Comparison of ENCODE assay signal across 8 cellular contexts in genomic region chr22:41862160-41862529, GRCh38. TPM values are rescaled to one million over a fixed set of nuclear protein-coding genes. Genes with fewer than 3 reads are reported as not detected.
A peak's percentile ranks its signal among the peaks of the same experiment; 100 is the strongest.
DNase-seq lines count a peak whose midpoint lies in the region; ATAC-seq, FAIRE-seq and TF ChIP-seq lines count a peak whose summit lies in the region.

No MANE protein-coding gene starts in this region.

- no TSS peak for BruUV-seq in GM12878 (replicated peaks; lab: Mats Ljungman, UMichigan)

- peaks cover 85% of the 10 kb centered on the region for H3K79me2 ChIP-seq in OCI-LY1 (ENCODE audit: insufficient read depth, low read length)
- H3K79me2 ChIP-seq in GM12878 (ENCODE audit: control insufficient read depth, insufficient read depth, low read length): peaks cover 78% of the 10 kb centered on the region
- H3K79me2 ChIP-seq in neural progenitor cell (ENCODE audit: low read depth): peaks cover 90% of the 10 kb centered on the region

- H3K36me3 Mint-ChIP-seq in neural progenitor cell: peaks cover 19% of the 10 kb centered on the region

- H3K36me3 ChIP-seq in OCI-LY1 (ENCODE audit: insufficient read depth, low read length) (peaks cover 63% of the 10 kb centered on the region), GM12878 (ENCODE audit: control insufficient read depth in 2 of 2, insufficient read depth in 2 of 2, low read length in 1 of 2) (peaks cover 7 to 10% of the 10 kb centered on the region in 2 experiments), neural progenitor cell (no peaks in the 10 kb centered on the region)

- H2AFZ ChIP-seq in OCI-LY1 (ENCODE audit: low read length) (no peak overlapping the region), GM12878 (ENCODE audit: control insufficient read depth, low read depth, low read length) (no peak overlapping the region), neural progenitor cell (replicated peaks) (no peak overlapping the region)

- peak; percentile 61 for FAIRE-seq in GM12878 (lab: Jason Lieb, UNC)

- no peak overlapping the region for H3K27ac Mint-ChIP-seq in neural progenitor cell

- H3K9ac ChIP-seq in OCI-LY1 (ENCODE audit: low read length) (peak overlapping the region; percentile 55), GM12878 (ENCODE audit: control insufficient read depth, insufficient read depth, low read length) (peak overlapping the region; percentile 72), neural progenitor cell (no peak overlapping the region)

- POLR2A ChIA-PET in GM12878 (lab: Charles Lee): interaction anchor here (0.8 to 11.8 kb wide), 26 partner anchors 9 to 228 kb away, joined by 3 to 135 read pairs (median 6); partner anchors contain the start of genes CCDC134, CENPM, NDUFA6 and SNU13

- H3F3A ChIP-seq in OCI-LY1 (ENCODE audit: insufficient read depth, low read length): no peaks in the 10 kb centered on the region
- no peaks in the 10 kb centered on the region for H3F3A ChIP-seq in neural progenitor cell (ENCODE audit: low read depth)

- H4K20me1 ChIP-seq in OCI-LY1 (ENCODE audit: insufficient read depth, low read length): no peaks in the 10 kb centered on the region
- no peaks in the 10 kb centered on the region; the same call in none of the 2 replicates for H4K20me1 ChIP-seq in GM12878 (ENCODE audit: control insufficient read depth, insufficient read depth)
- peaks cover 89% of the 10 kb centered on the region for H4K20me1 ChIP-seq in neural progenitor cell (ENCODE audit: low read depth)

- SMC1A ChIA-PET in GM12878 (lab: Charles Lee; ENCODE audit: uncharacterized antibody, unreplicated experiment): interaction anchor here (0.9 to 3.8 kb wide), 41 partner anchors 9 to 583 kb away, joined by 3 to 49 read pairs (median 5); partner anchors contain the start of genes CCDC134, CENPM, SREBF2 and TNFRSF13C

- TF ChIP-seq POLR2A in GM12878 (IDR thresholded peaks at IDR 0.05; ENCODE audit: low read depth, low read length): peak; percentile 58; the same call in 1 of the 2 replicates

- no peak overlapping the region for H3K4me3 Mint-ChIP-seq in neural progenitor cell

- no peak for TF ChIP-seq RAD21 in GM12878 (IDR thresholded peaks at IDR 0.05; ENCODE audit: insufficient read depth, low read depth, low read length)

- in situ Hi-C loops in GM12878 (cut with MboI): no loop called here

- peaks cover 64% of the 10 kb centered on the region for H3K4me1 ChIP-seq in OCI-LY1 (ENCODE audit: insufficient read depth, low read length, severe bottlenecking)
- peaks cover 57% of the 10 kb centered on the region for H3K4me1 ChIP-seq in GM12878 (ENCODE audit: control insufficient read depth, insufficient read depth, low read length)
- peaks cover 4% of the 10 kb centered on the region for H3K4me1 ChIP-seq in neural progenitor cell

- peak; percentile 18 to 66; a peak in 1 of 4 replicates for TF ChIP-seq EP300 in GM12878 (IDR thresholded peaks at IDR 0.05; ENCODE audit: borderline replicate concordance in 1 of 2, control insufficient read depth in 1 of 2, low read depth in 2 of 2, low read length in 2 of 2)

- H3K9me3 ChIP-seq in OCI-LY1 (ENCODE audit: low read length) (no peaks in the 10 kb centered on the region), GM12878 (replicated peaks; ENCODE audit: control insufficient read depth, insufficient read depth, low read length) (no peaks in the 10 kb centered on the region), neural progenitor cell (ENCODE audit: low read depth) (no peaks in the 10 kb centered on the region)

- TF ChIP-seq CTCF in GM10266 (IDR thresholded peaks at IDR 0.05; ENCODE audit: control insufficient read depth, insufficient read depth, low read depth, missing control alignments) (no peak), OCI-LY1 (IDR thresholded peaks at IDR 0.05; ENCODE audit: low read length) (no peak), GM12878 (IDR thresholded peaks at IDR 0.05 in 2 of 3, conservative IDR thresholded peaks at IDR 0.05 in 1 of 3; ENCODE audit: control insufficient read depth in 2 of 3, extremely low read depth in 1 of 3, insufficient read depth in 1 of 3, low read depth in 3 of 3, low read length in 3 of 3) (no peak), neural progenitor cell (IDR thresholded peaks at IDR 0.05) (no peak)

- 2% methylated on average over 4 of the region's 4 CpGs for WGBS in GM12878 (ENCODE audit: insufficient coverage, insufficient replicate concordance, low lambda C conversion rate, missing lambda C conversion rate)

- peaks cover 2% of the 10 kb centered on the region for H3K27me3 Mint-ChIP-seq in neural progenitor cell (ENCODE audit: insufficient read depth, low read depth)

- H3K4me3 ChIP-seq in OCI-LY1 (ENCODE audit: low read depth, low read length, poor library complexity, severe bottlenecking): peak overlapping the region; percentile 12
- H3K4me3 ChIP-seq in GM12878: peak overlapping the region; percentile 47; the same call in 1 of the 2 replicates
- no peak overlapping the region for H3K4me3 ChIP-seq in neural progenitor cell

- DNase-seq in GM10266 (ENCODE audit: extremely low spot score) (peak; percentile 65), H4 (ENCODE audit: low spot score) (peak; percentile 48), GM12878 (ENCODE audit: low read depth, low spot score) (peak; percentile 83), neural progenitor cell (ENCODE audit: low spot score) (no peak), cerebellar nuclear complex (lab: John Stamatoyannopoulos, UW) (no peak), T-helper 9 cell (no peak)

- no peaks in the 10 kb centered on the region for H3K9me2 ChIP-seq in OCI-LY1 (ENCODE audit: low read depth, low read length)

- intact Hi-C loops in GM12878 (cut with micrococcal nuclease; ENCODE audit: unreplicated experiment): loop anchor here (1.0 to 5.0 kb wide), 3 partner anchors 29 to 165 kb away; partner anchors contain the start of genes MEI1 and SREBF2

- H3K27me3 ChIP-seq in OCI-LY1 (ENCODE audit: insufficient read depth, low read length): no peaks in the 10 kb centered on the region
- no peaks in the 10 kb centered on the region for H3K27me3 ChIP-seq in GM12878 (replicated peaks in 1 of 2; ENCODE audit: control insufficient read depth in 2 of 2, insufficient read depth in 2 of 2, low read length in 1 of 2)
- H3K27me3 ChIP-seq in neural progenitor cell: no peaks in the 10 kb centered on the region

- H3K4me1 Mint-ChIP-seq in neural progenitor cell: peaks cover 12% of the 10 kb centered on the region

- H3K4me2 ChIP-seq in OCI-LY1 (ENCODE audit: low read length) (peak overlapping the region; percentile 48), GM12878 (ENCODE audit: control insufficient read depth, insufficient read depth) (peak overlapping the region; percentile 92), neural progenitor cell (no peak overlapping the region)

- H3K9me3 Mint-ChIP-seq in neural progenitor cell: no peaks in the 10 kb centered on the region

- ATAC-seq in GM12878: peak; percentile 67
- ATAC-seq in GM21367 (IDR thresholded peaks at IDR 0.05; ENCODE audit: unreplicated experiment): no peak

- RAD21 ChIA-PET in GM12878 (lab: Charles Lee; ENCODE audit: unreplicated experiment): interaction anchor here (0.7 to 6.5 kb wide), 38 partner anchors 10 to 414 kb away, joined by 3 to 101 read pairs (median 5); partner anchors contain the start of genes CCDC134, CENPM, MEI1 and NAGA

- CTCF ChIA-PET in GM12878 (lab: Yijun Ruan, JAX): interaction anchor here (0.7 to 4.5 kb wide), 29 partner anchors 9 to 195 kb away, joined by 3 to 41 read pairs (median 5); partner anchors contain the start of genes CENPM, SHISA8, SMIM45 and SREBF2

- H3K27ac ChIP-seq in OCI-LY1 (ENCODE audit: low read depth, low read length, poor library complexity, severe bottlenecking) (peak overlapping the region; percentile 85), GM12878 (ENCODE audit: control insufficient read depth, insufficient read depth) (peak overlapping the region; percentile 97), neural progenitor cell (peak overlapping the region; percentile 3)

RNA-seq across cellular contexts. Expression of gene SREBF2, which starts 29.2 kb away (rescaled TPM):
- total RNA-seq in H4 (2014; rRNA removed; shearing (Covaris generic)): 25.1 and 30.2 TPM in 2 replicates
- 537 and 614 TPM in 2 replicates for total RNA-seq in GM12878 (2013; cell fraction: nucleolus; rRNA removed)
- total RNA-seq in GM12878 (2014; rRNA removed) (62.9 and 75.3 TPM in 2 replicates), GM12878 (2014; rRNA removed; fragmentation: Illumina TruSeq; extraction: Trizol) (52.2 and 56.3 TPM in 2 replicates), GM12878 (2021) (171 and 177 TPM in 2 replicates), neural progenitor cell (ENCODE audit: low replicate concordance) (64.0 and 145 TPM in 2 replicates)
- 105 TPM for polyA plus RNA-seq in GM12878 (2011; ENCODE audit: low read depth)
- polyA plus RNA-seq in GM12878 (2011; rRNA removed) (94.7 and 124 TPM in 2 replicates), GM12878 (2014; fragmentation: Illumina TruSeq; extraction: Trizol) (144 and 150 TPM in 2 replicates), GM12878 (2014; fragmentation: Nextera tagmentation; extraction: Ambion mirVana) (1 to 10 TPM; 2.4 to 3.6 TPM), GM12878 (2014; rRNA removed) (160 and 184 TPM in 2 replicates), GM12878 (2016; fragmentation: Nextera tagmentation; extraction: Ambion mirVana) (10 to 100 TPM; 73.8 to 82.3 TPM)
- polyA plus RNA-seq in GM12878 (2011; cell fraction: cytosol; rRNA removed): 139 and 162 TPM in 2 replicates
- 458 and 495 TPM in 2 replicates for polyA plus RNA-seq in GM12878 (2011; cell fraction: nucleus; rRNA removed)
- polyA plus RNA-seq in GM12878 (2012): 149 and 160 TPM in 2 replicates
- 180 and 262 TPM in 2 replicates for polyA minus RNA-seq in GM12878 (2011; rRNA and poly(A)+ RNA removed)
- 77.4 and 82.9 TPM in 2 replicates for polyA minus RNA-seq in GM12878 (2011; cell fraction: cytosol; rRNA and poly(A)+ RNA removed)
- polyA minus RNA-seq in GM12878 (2011; cell fraction: nucleus; rRNA and poly(A)+ RNA removed): 89.6 and 141 TPM in 2 replicates

RNA-seq across cellular contexts. Expression of gene SHISA8, which starts 52.7 kb away (rescaled TPM):
- not detected in 2 replicates for total RNA-seq in H4 (2014; rRNA removed; shearing (Covaris generic))
- 10.3 and 11.3 TPM in 2 replicates for total RNA-seq in GM12878 (2013; cell fraction: nucleolus; rRNA removed)
- total RNA-seq in GM12878 (2014; rRNA removed): 3.6 and 6.8 TPM in 2 replicates
- 0.22 and 0.28 TPM in 2 replicates for total RNA-seq in GM12878 (2014; rRNA removed; fragmentation: Illumina TruSeq; extraction: Trizol)
- total RNA-seq in GM12878 (2021): 8.6 and 10.1 TPM in 2 replicates
- polyA plus RNA-seq in GM12878 (2011; ENCODE audit: low read depth): 0.26 TPM
- polyA plus RNA-seq in GM12878 (2011; rRNA removed): 0.06 and 0.08 TPM in 2 replicates
- polyA plus RNA-seq in GM12878 (2011; cell fraction: cytosol; rRNA removed): 0.03 and 0.33 TPM in 2 replicates
- polyA plus RNA-seq in GM12878 (2011; cell fraction: nucleus; rRNA removed): 2.4 and 3.6 TPM in 2 replicates
- polyA plus RNA-seq in GM12878 (2012): 3.6 and 5.2 TPM in 2 replicates
- 0.06 TPM in 1 of 2 replicates, not detected in the other for polyA plus RNA-seq in GM12878 (2014; fragmentation: Illumina TruSeq; extraction: Trizol)
- under 1 TPM; 0.13 to 0.40 TPM for polyA plus RNA-seq in GM12878 (2014; fragmentation: Nextera tagmentation; extraction: Ambion mirVana)
- 5.9 and 6.5 TPM in 2 replicates for polyA plus RNA-seq in GM12878 (2014; rRNA removed)
- under 1 TPM; 0.20 to 0.27 TPM for polyA plus RNA-seq in GM12878 (2016; fragmentation: Nextera tagmentation; extraction: Ambion mirVana)
- not detected in 2 replicates for polyA minus RNA-seq in GM12878 (2011; rRNA and poly(A)+ RNA removed)
- polyA minus RNA-seq in GM12878 (2011; cell fraction: cytosol; rRNA and poly(A)+ RNA removed): not detected in 2 replicates
- 0.29 TPM in 1 of 2 replicates, not detected in the other for polyA minus RNA-seq in GM12878 (2011; cell fraction: nucleus; rRNA and poly(A)+ RNA removed)
- total RNA-seq in neural progenitor cell (ENCODE audit: low replicate concordance): not detected in 2 replicates

Comparison
In these comparisons a context has a peak if more than half of its experiments do, and no peak if none do; other contexts are left out.
1. DNase-seq: peak in GM10266 (single experiment), H4 (single experiment) and GM12878 (single experiment); none in neural progenitor cell (single experiment), cerebellar nuclear complex (0 of 2) and T-helper 9 cell (single experiment).
2. H3K27ac ChIP-seq: peak in every context shown above with its lines; median percentile 97 in GM12878; 85 in OCI-LY1; 3 in neural progenitor cell.